19 cellular contexts compared by ENCODE assay signal in genomic region chr3:24168977-24169376, GRCh38.
DNase-seq lines count a peak whose midpoint lies in the region; ATAC-seq and TF ChIP-seq lines count a peak whose summit lies in the region.
"Had no signal": no experiment of that assay in that cellular context is flagged by ENCODE, and none has a peak within 500 bp of the region (broad histone marks: within the 10 kb centered on the region; RNA-seq: fewer than 3 reads in every experiment).

No MANE protein-coding gene starts in this region.

- H3K27ac ChIP-seq in left ventricle myocardium inferior (replicated peaks), result no peak overlapping the region
- no peak overlapping the region for H3K27ac ChIP-seq in OCI-LY7 (ENCODE audit: low read depth, low read length, poor library complexity, severe bottlenecking)
- H3K27ac ChIP-seq: C4-2B, SJSA1 had no signal

- H2AFZ ChIP-seq in OCI-LY7 (ENCODE audit: low read length), result no peak overlapping the region

- DNase-seq in NCI-H187 treated with DMSO at 0.1 percent for 48 hours (lab: John Stamatoyannopoulos, UW) (no peak), RPMI8226 (no peak), left ventricle myocardium inferior (no peak), OCI-LY7 (ENCODE audit: low spot score) (no peak)
- DNase-seq: Karpas-422; NCI-H1048; NCI-H1436; NCI-H1930; NCI-H2227 treated with DMSO at 0.1 percent for 48 hours; NCI-H524; NCI-H774; NK-92 treated with Interleukin-12 subunit alpha and Interleukin-12 subunit beta, amount 100 ng/mL, for 24 hours had no signal

- CTCF ChIA-PET in OCI-LY7 (lab: Charles Lee; ENCODE audit: unreplicated experiment), result no interaction called here

- H3K4me2 ChIP-seq in OCI-LY7 (ENCODE audit: low read length), result no peak overlapping the region

- H3K4me1 ChIP-seq in left ventricle myocardium inferior (no peaks in the 10 kb centered on the region), OCI-LY7 (ENCODE audit: insufficient read depth, low read length, poor library complexity, severe bottlenecking) (no peaks in the 10 kb centered on the region)
- H3K4me1 ChIP-seq: SJSA1 had no signal

- BruUV-seq in OCI-LY7 (replicated peaks; lab: Mats Ljungman, UMichigan), result no TSS peak

- no peak overlapping the region for H3K4me3 ChIP-seq in left ventricle myocardium inferior
- H3K4me3 ChIP-seq in OCI-LY7 (ENCODE audit: low read depth, low read length, poor library complexity, severe bottlenecking), result no peak overlapping the region
- H3K4me3 ChIP-seq: SJSA1 had no signal

- no peaks in the 10 kb centered on the region for H3K9me2 ChIP-seq in OCI-LY7 (ENCODE audit: insufficient read depth, low read length)

- intact Hi-C loops in left ventricle myocardium inferior (cut with micrococcal nuclease) (no loop called here), OCI-LY7 (cut with micrococcal nuclease; ENCODE audit: unreplicated experiment) (no loop called here)

- H3K36me3 ChIP-seq in left ventricle myocardium inferior, result no peaks in the 10 kb centered on the region
- H3K36me3 ChIP-seq in OCI-LY7 (ENCODE audit: insufficient read depth, low read length), result no peaks in the 10 kb centered on the region
- H3K36me3 ChIP-seq: SJSA1 had no signal

- ATAC-seq in GM18508 (IDR thresholded peaks at IDR 0.05; ENCODE audit: insufficient read depth, unreplicated experiment) (peak; percentile 46), GM18868 (IDR thresholded peaks at IDR 0.05; ENCODE audit: unreplicated experiment) (peak; percentile 65), GM21619 (IDR thresholded peaks at IDR 0.05; ENCODE audit: unreplicated experiment) (peak; percentile 73), HG03558 (IDR thresholded peaks at IDR 0.05; ENCODE audit: extremely low read depth, unreplicated experiment) (peak; percentile 39)
- ATAC-seq: Right ventricle myocardium inferior had no signal

- H3K9me3 ChIP-seq in left ventricle myocardium inferior (replicated peaks) (no peaks in the 10 kb centered on the region), OCI-LY7 (ENCODE audit: low read length) (no peaks in the 10 kb centered on the region)
- H3K9me3 ChIP-seq: SJSA1 had no signal

- TF ChIP-seq CTCF in left ventricle myocardium inferior (IDR thresholded peaks at IDR 0.05; ENCODE audit: borderline replicate concordance) (no peak), OCI-LY7 (conservative IDR thresholded peaks at IDR 0.05; ENCODE audit: low read length) (no peak)

- POLR2A ChIA-PET in OCI-LY7 (lab: Charles Lee), result interaction anchor here (2.5 kb wide), 1 partner anchor 12 kb away, joined by 13 read pairs; no protein-coding TSS in a partner anchor

- H4K20me1 ChIP-seq in OCI-LY7 (ENCODE audit: insufficient read depth, low read length), result no peaks in the 10 kb centered on the region

- no peaks in the 10 kb centered on the region for H3K79me2 ChIP-seq in OCI-LY7 (ENCODE audit: insufficient read depth, low read depth, low read length)

- no peaks in the 10 kb centered on the region for H3K27me3 ChIP-seq in left ventricle myocardium inferior (ENCODE audit: low read depth)
- H3K27me3 ChIP-seq: SJSA1 had no signal
